Comparison of ENCODE assay signal across 8 cellular contexts in genomic region chr17:19196382-19197204, GRCh38. TPM values are rescaled to one million over a fixed set of nuclear protein-coding genes. Genes with fewer than 3 reads are reported as not detected.
A peak's percentile ranks its signal among the peaks of the same experiment; 100 is the strongest.
DNase-seq lines count a peak whose midpoint lies in the region; ATAC-seq and TF ChIP-seq lines count a peak whose summit lies in the region.
"Not testable (repeated sequence)": the region's sequence is repeated elsewhere in the genome, so short reads cannot be mapped to it uniquely, and the experiment has no call there.

No MANE protein-coding gene starts in this region.

- H3K27ac Mint-ChIP-seq in naive thymus-derived CD4-positive, alpha-beta T cell; stimulated activated naive B cell treated with anti-CD40 and anti-IgM and Interleukin-4, amounts not matched to agents 10 μg/mL and 1 μg/mL and 100 μg/mL, for 72 hours: not testable (repeated sequence)

- H3K9me3 Mint-ChIP-seq in naive thymus-derived CD4-positive, alpha-beta T cell; stimulated activated naive B cell treated with anti-CD40 and anti-IgM and Interleukin-4, amounts not matched to agents 10 μg/mL and 1 μg/mL and 100 μg/mL, for 72 hours: not testable (repeated sequence)

- POLR2A ChIA-PET in naive thymus-derived CD4-positive, alpha-beta T cell (lab: Charles Lee), result not testable (repeated sequence)

- H3K9me3 ChIP-seq in SJCRH30 (replicated peaks); gastroesophageal sphincter; naive thymus-derived CD4-positive, alpha-beta T cell (ENCODE audit: control insufficient read depth in 2 of 3, low read length in 3 of 3): not testable (repeated sequence)

- DNase-seq in GM12864 (ENCODE audit: low read depth); SJCRH30: not testable (repeated sequence)
- DNase-seq in activated naive CD4-positive, alpha-beta T cell treated with Interleukin-2 at 50 U/mL for 16 hours, result peak; percentile 10
- peak in 8 of 9 donors; percentile 6 to 62 (median 31) for DNase-seq in naive thymus-derived CD4-positive, alpha-beta T cell
- peak; percentile 0 for DNase-seq in stimulated activated naive B cell treated with anti-CD40 and anti-IgM and Interleukin-4, amounts not matched to agents 10 μg/mL and 1 μg/mL and 100 μg/mL, for 72 hours

- not testable (repeated sequence) for TF ChIP-seq CTCF in GM12864 (IDR thresholded peaks at IDR 0.05; ENCODE audit: low read depth, low read length, missing control alignments); gastroesophageal sphincter (IDR thresholded peaks at IDR 0.05)

- H3K36me3 Mint-ChIP-seq in naive thymus-derived CD4-positive, alpha-beta T cell; stimulated activated naive B cell treated with anti-CD40 and anti-IgM and Interleukin-4, amounts not matched to agents 10 μg/mL and 1 μg/mL and 100 μg/mL, for 72 hours: not testable (repeated sequence)

- H3K4me1 ChIP-seq in SJCRH30; gastroesophageal sphincter; naive thymus-derived CD4-positive, alpha-beta T cell (ENCODE audit: control insufficient read depth in 2 of 2, insufficient read depth in 2 of 2, low read length in 2 of 2): not testable (repeated sequence)

- not testable (repeated sequence) for H3K4me1 Mint-ChIP-seq in naive thymus-derived CD4-positive, alpha-beta T cell; stimulated activated naive B cell treated with anti-CD40 and anti-IgM and Interleukin-4, amounts not matched to agents 10 μg/mL and 1 μg/mL and 100 μg/mL, for 72 hours

- not testable (repeated sequence) for H3K36me3 ChIP-seq in SJCRH30; gastroesophageal sphincter; naive thymus-derived CD4-positive, alpha-beta T cell (ENCODE audit: control insufficient read depth in 2 of 3, insufficient read depth in 3 of 3, low read length in 3 of 3)

- intact Hi-C loops in naive thymus-derived CD4-positive, alpha-beta T cell (cut with micrococcal nuclease), result not testable (repeated sequence)

- H3K27me3 Mint-ChIP-seq in naive thymus-derived CD4-positive, alpha-beta T cell; stimulated activated naive B cell treated with anti-CD40 and anti-IgM and Interleukin-4, amounts not matched to agents 10 μg/mL and 1 μg/mL and 100 μg/mL, for 72 hours: not testable (repeated sequence)

- not testable (repeated sequence) for H3K27me3 ChIP-seq in SJCRH30; gastroesophageal sphincter; naive thymus-derived CD4-positive, alpha-beta T cell (ENCODE audit: control insufficient read depth in 2 of 2, insufficient read depth in 2 of 2, low read length in 2 of 2)

- not testable (repeated sequence) for TF ChIP-seq POLR2A in gastroesophageal sphincter (IDR thresholded peaks at IDR 0.05)

- not testable (repeated sequence) for H3K27ac ChIP-seq in SJCRH30; naive thymus-derived CD4-positive, alpha-beta T cell (ENCODE audit: low read depth, low read length)
- peak overlapping the region in 3 of 4 donors; percentile 49 to 74 (median 51) for H3K27ac ChIP-seq in gastroesophageal sphincter

- ATAC-seq in GM21423 (IDR thresholded peaks at IDR 0.05; ENCODE audit: unreplicated experiment), result peak; percentile 86
- peak; percentile 83 for ATAC-seq in HG03066 (IDR thresholded peaks at IDR 0.05; ENCODE audit: low read depth, unreplicated experiment)
- peak; percentile 94 for ATAC-seq in gastroesophageal sphincter
- peak; percentile 100 for ATAC-seq in naive thymus-derived CD4-positive, alpha-beta T cell
- ATAC-seq in stimulated activated naive B cell treated with anti-CD40 and anti-IgM and Interleukin-4, amounts not matched to agents 10 μg/mL and 1 μg/mL and 100 μg/mL, for 72 hours (replicated peaks), result peak; percentile 97 to 99

- not testable (repeated sequence) for TF ChIP-seq EP300 in gastroesophageal sphincter (IDR thresholded peaks at IDR 0.05)

- H3K4me3 ChIP-seq in GM12864 (ENCODE audit: low read depth, low read length), result peak overlapping the region; percentile 32; the same call in 1 of the 2 replicates
- peak overlapping the region; percentile 49 for H3K4me3 ChIP-seq in SJCRH30
- peak overlapping the region; percentile 44 to 49 for H3K4me3 ChIP-seq in gastroesophageal sphincter
- H3K4me3 ChIP-seq in naive thymus-derived CD4-positive, alpha-beta T cell (ENCODE audit: low read length), result not testable (repeated sequence)

- CTCF ChIA-PET in naive thymus-derived CD4-positive, alpha-beta T cell (lab: Charles Lee), result not testable (repeated sequence)

- no CpG with 5 or more reads among the region's 33 CpGs for WGBS in gastroesophageal sphincter (ENCODE audit: low coverage in 1 of 2), 2 donors

- H3K4me3 Mint-ChIP-seq in naive thymus-derived CD4-positive, alpha-beta T cell; stimulated activated naive B cell treated with anti-CD40 and anti-IgM and Interleukin-4, amounts not matched to agents 10 μg/mL and 1 μg/mL and 100 μg/mL, for 72 hours: not testable (repeated sequence)

RNA-seq across cellular contexts. Expression of gene EPN2, which starts 40.6 kb away (rescaled TPM):
- 56.4 and 64.1 TPM in 2 replicates for total RNA-seq in SJCRH30 (2014; rRNA removed; shearing (Covaris generic))
- 100 to 1,000 TPM in 1 of 4 donors, 10 to 100 TPM in 3; 30.7 to 156 (median 45.1) TPM for total RNA-seq in gastroesophageal sphincter
- 1 to 10 TPM; 5.3 to 7.2 (median 6.4) TPM for total RNA-seq in naive thymus-derived CD4-positive, alpha-beta T cell
- 10 to 100 TPM in 1 of 2 donors, 1 to 10 TPM in 1; 3.9 to 11.5 TPM for polyA plus RNA-seq in naive thymus-derived CD4-positive, alpha-beta T cell
